Comparison of ENCODE assay signal across 1 cellular context in the genomic region with DNA sequence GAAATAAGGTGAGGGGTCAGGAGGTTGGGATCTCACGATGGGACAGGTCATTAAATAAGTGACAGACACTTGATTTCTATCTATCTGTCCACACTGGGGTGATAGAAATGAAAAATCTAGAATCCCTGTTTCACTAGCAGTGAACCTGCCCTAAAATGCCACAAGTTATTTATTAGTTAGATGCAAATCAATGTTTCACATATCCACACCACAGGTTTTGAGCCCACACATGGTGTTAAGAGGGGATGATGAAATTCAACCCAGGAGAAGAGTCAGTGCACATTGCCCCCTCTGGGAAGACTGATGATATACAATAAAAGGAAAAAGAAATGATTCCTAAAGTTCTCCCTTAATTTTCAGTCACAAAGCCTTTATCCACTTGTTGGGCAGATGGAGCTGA.
TF ChIP-seq lines count a peak whose summit lies in the region.

No MANE protein-coding gene starts in this region.

TF ChIP-seq in K562, 482 proteins besides CTCF, POLR2A, EP300 and RAD21 (continued from another document):
- TF ChIP-seq ZNF23 (CRISPR knock-in tag; IDR thresholded peaks at IDR 0.05) (no peak), TAF1 (IDR thresholded peaks at IDR 0.05; ENCODE audit: control insufficient read depth, extremely low read depth, insufficient read depth, low read length, severe bottlenecking) (no peak)
